Comparison of ENCODE assay signal across 8 cellular contexts in the genomic region with DNA sequence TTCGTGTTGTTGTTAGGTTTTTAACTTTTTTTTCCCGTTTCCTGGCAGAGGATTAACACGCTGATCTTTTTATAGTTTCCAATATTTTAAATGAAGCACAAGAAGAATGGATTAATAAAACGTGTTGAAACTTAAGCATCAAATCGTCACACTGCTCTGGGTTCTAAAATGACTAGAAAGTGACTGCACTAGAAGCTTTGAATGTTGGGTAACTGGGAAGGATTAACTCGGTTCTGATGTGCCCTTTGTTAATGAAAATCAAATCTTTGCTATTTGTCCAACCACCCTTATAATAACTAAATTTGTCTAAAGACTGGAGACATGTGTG.
DNase-seq lines count a peak whose midpoint lies in the region; ATAC-seq and TF ChIP-seq lines count a peak whose summit lies in the region.

No MANE protein-coding gene starts in this region.

- peaks cover 26 to 32% (median 31%) of the 10 kb centered on the region in 3 donors for H3K4me1 Mint-ChIP-seq in T-cell
- peaks cover 41% of the 10 kb centered on the region for H3K4me1 Mint-ChIP-seq in stimulated activated naive CD8-positive, alpha-beta T cell treated with anti-CD3 and anti-CD28 coated beads, Interleukin-15, amount 100 ng/mL, for 72 hours

- H3K4me3 ChIP-seq in AG04449 (ENCODE audit: low read depth, low read length) (peak overlapping the region; percentile 60), gastroesophageal sphincter (peak overlapping the region; percentile 57 to 61)

- TF ChIP-seq CTCF in AG04449 (IDR thresholded peaks at IDR 0.05; ENCODE audit: insufficient read depth, low read length, missing control alignments) (no peak), gastroesophageal sphincter (IDR thresholded peaks at IDR 0.05) (no peak)

- H3K4me1 ChIP-seq in gastroesophageal sphincter = peaks cover 0 to 39% (median 4%) of the 10 kb centered on the region in 3 donors

- peak overlapping the region; percentile 75 to 89 for H3K27ac Mint-ChIP-seq in T-cell
- H3K27ac Mint-ChIP-seq in stimulated activated naive CD8-positive, alpha-beta T cell treated with anti-CD3 and anti-CD28 coated beads, Interleukin-15, amount 100 ng/mL, for 72 hours = peak overlapping the region; percentile 94 to 97

- H3K27me3 Mint-ChIP-seq in T-cell = no peaks in the 10 kb centered on the region
- H3K27me3 Mint-ChIP-seq in stimulated activated naive CD8-positive, alpha-beta T cell treated with anti-CD3 and anti-CD28 coated beads, Interleukin-15, amount 100 ng/mL, for 72 hours = peaks cover 6% of the 10 kb centered on the region

- DNase-seq in AG04449 (ENCODE audit: low read depth, low spot score) = no peak
- DNase-seq in T-cell = no peak
- DNase-seq in stimulated activated naive CD8-positive, alpha-beta T cell treated with anti-CD3 and anti-CD28 coated beads, Interleukin-15, amount 100 ng/mL, for 72 hours = no peak
- no peak for DNase-seq in NCI-H2029 (lab: John Stamatoyannopoulos, UW)
- no peak for DNase-seq in activated CD8-positive, alpha-beta memory T cell treated with anti-CD3 and anti-CD28 coated beads for 24 hours

- peaks cover 0 to 10% (median 3%) of the 10 kb centered on the region in 3 donors for H3K9me3 Mint-ChIP-seq in T-cell
- peaks cover 23 to 28% of the 10 kb centered on the region in 2 donors for H3K9me3 Mint-ChIP-seq in stimulated activated naive CD8-positive, alpha-beta T cell treated with anti-CD3 and anti-CD28 coated beads, Interleukin-15, amount 100 ng/mL, for 72 hours

- ATAC-seq in GM19463 (IDR thresholded peaks at IDR 0.05; ENCODE audit: unreplicated experiment) (peak; percentile 3), T-cell (replicated peaks in 1 of 4) (no peak), gastroesophageal sphincter (peak; percentile 2), GM19351 (IDR thresholded peaks at IDR 0.05; ENCODE audit: unreplicated experiment) (no peak)
- no peak for ATAC-seq in stimulated activated naive CD8-positive, alpha-beta T cell treated with anti-CD3 and anti-CD28 coated beads, Interleukin-15, amount 100 ng/mL, for 72 hours

- peak overlapping the region; percentile 80 to 95 (median 92) for H3K27ac ChIP-seq in gastroesophageal sphincter

- no peaks in the 10 kb centered on the region for H3K36me3 ChIP-seq in gastroesophageal sphincter

- peak overlapping the region; percentile 74 to 89 (median 88) for H3K4me3 Mint-ChIP-seq in T-cell
- H3K4me3 Mint-ChIP-seq in stimulated activated naive CD8-positive, alpha-beta T cell treated with anti-CD3 and anti-CD28 coated beads, Interleukin-15, amount 100 ng/mL, for 72 hours = peak overlapping the region; percentile 89 to 90

- CTCF ChIA-PET in AG04449 (lab: Yijun Ruan, JAX) (interaction anchor here (0.8 to 1.6 kb wide), 4 partner anchors 30 to 106 kb away, joined by 3 to 8 read pairs (median 4); no protein-coding TSS in a partner anchor), T-cell (lab: Charles Lee) (interaction anchor here (0.6 to 2.4 kb wide), 4 partner anchors 27 to 104 kb away, joined by 3 to 14 read pairs (median 6); partner anchors contain the start of gene ARRDC3 (in 1 of the 2))

- H3K9me3 ChIP-seq in gastroesophageal sphincter = no peaks in the 10 kb centered on the region

- no peak for TF ChIP-seq POLR2A in gastroesophageal sphincter (IDR thresholded peaks at IDR 0.05)

- 1 to 3% methylated on average over 5 to 6 of the region's 6 CpGs for WGBS in gastroesophageal sphincter (ENCODE audit: low coverage in 1 of 2), 2 donors

- H3K27me3 ChIP-seq in gastroesophageal sphincter = no peaks in the 10 kb centered on the region

- no peak for TF ChIP-seq EP300 in gastroesophageal sphincter (IDR thresholded peaks at IDR 0.05)

- H3K36me3 Mint-ChIP-seq in T-cell = peaks cover 5% of the 10 kb centered on the region

- POLR2A ChIA-PET in AG04449 (lab: Yijun Ruan, JAX) = interaction anchor here (0.7 to 1.7 kb wide), 7 partner anchors 14 to 102 kb away, joined by 3 to 21 read pairs (median 5); partner anchors contain the start of gene ARRDC3
- POLR2A ChIA-PET in T-cell (lab: Charles Lee) = interaction anchor here (0.5 to 1.8 kb wide), 6 partner anchors 96 to 104 kb away, joined by 3 to 11 read pairs (median 4); partner anchors contain the start of gene ARRDC3 (in 2 of the 2)

Comparison
In these comparisons a context has a peak if more than half of its experiments do, and no peak if none do; other contexts are left out.
1. ATAC-seq: peak in GM19463 (single experiment) and gastroesophageal sphincter (single experiment); none in T-cell (0 of 4), stimulated activated naive CD8-positive, alpha-beta T cell treated with anti-CD3 and anti-CD28 coated beads, Interleukin-15, amount 100 ng/mL, for 72 hours (single experiment) and GM19351 (single experiment).